18 cellular contexts compared by ENCODE assay signal in the genomic region with DNA sequence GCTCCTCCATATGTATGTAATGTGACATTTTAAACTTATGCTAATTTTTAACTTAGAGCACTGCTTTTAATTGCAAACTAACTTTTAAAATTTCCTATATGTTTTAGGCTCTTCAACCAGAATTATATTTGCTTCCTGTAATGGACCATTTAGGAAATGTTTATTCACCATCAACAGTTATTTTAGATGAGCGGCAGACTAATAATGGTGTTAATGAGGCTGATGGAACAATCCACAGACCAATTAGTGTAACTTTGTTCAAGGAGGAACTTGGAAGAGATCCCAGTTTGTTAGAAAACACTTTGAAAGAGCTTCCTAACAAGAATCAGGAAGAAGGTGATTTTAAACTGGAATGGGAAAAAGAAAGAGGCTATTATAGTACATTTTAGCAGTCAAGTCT. TPM values are rescaled to one million over a fixed set of nuclear protein-coding genes. Genes with fewer than 3 reads are reported as not detected.
DNase-seq lines count a peak whose midpoint lies in the region; TF ChIP-seq lines count a peak whose summit lies in the region.
"Had no signal": no experiment of that assay in that cellular context is flagged by ENCODE, and none has a peak within 500 bp of the region (broad histone marks: within the 10 kb centered on the region; RNA-seq: fewer than 3 reads in every experiment).

No MANE protein-coding gene starts in this region.

- no peak overlapping the region for H2AFZ ChIP-seq in osteoblast (ENCODE audit: low read length)

- H3K4me1 ChIP-seq in osteoblast (ENCODE audit: insufficient read depth, low read length) = no peaks in the 10 kb centered on the region
- H3K4me1 ChIP-seq: Peyer's patch had no signal

- no peaks in the 10 kb centered on the region for H3K27me3 ChIP-seq in osteoblast (ENCODE audit: insufficient read depth, low read length)
- H3K27me3 ChIP-seq: Peyer's patch had no signal

- no peaks in the 10 kb centered on the region for H3K9me3 ChIP-seq in osteoblast (ENCODE audit: low read depth, low read length)
- H3K9me3 ChIP-seq: Peyer's patch had no signal

- no peak for TF ChIP-seq CTCF in osteoblast (IDR thresholded peaks at IDR 0.05; ENCODE audit: extremely low read depth, low read depth, low read length)

- no peak overlapping the region for H3K4me2 ChIP-seq in osteoblast (ENCODE audit: insufficient read depth, low read length)

- H4K20me1 ChIP-seq in osteoblast (ENCODE audit: insufficient read depth, low read length) = no peaks in the 10 kb centered on the region

- no peak overlapping the region for H3K4me3 ChIP-seq in osteoblast (ENCODE audit: insufficient read depth, low read length)
- H3K4me3 ChIP-seq: Peyer's patch had no signal

- H3K27ac ChIP-seq in osteoblast (ENCODE audit: low read depth, low read length) = no peak overlapping the region
- no peak overlapping the region for H3K27ac ChIP-seq in substantia nigra (ENCODE audit: low read depth, low read length, poor library complexity, severe bottlenecking)
- H3K27ac ChIP-seq: 22Rv1, Peyer's patch had no signal

- peak; percentile 15 for DNase-seq in DMS 273 (lab: John Stamatoyannopoulos, UW; ENCODE audit: unreplicated experiment)
- no peak for DNase-seq in DMS 273 treated with DMSO at 0.1 percent for 48 hours (lab: John Stamatoyannopoulos, UW)
- DNase-seq in NCI-H1105 treated with DMSO at 0.1 percent for 48 hours (lab: John Stamatoyannopoulos, UW) = peak; percentile 93
- DNase-seq in astrocyte of the hippocampus (ENCODE audit: low read depth, low spot score) = peak; percentile 17
- peak; percentile 69 for DNase-seq in osteoblast (ENCODE audit: insufficient read length, low spot score, missing footprints)
- DNase-seq in EL = no peak
- DNase-seq in SIG-M5 treated with dmso at 0.1 percent for 504 hours (lab: John Stamatoyannopoulos, UW; ENCODE audit: unreplicated experiment) = no peak
- DNase-seq in substantia nigra (lab: John Stamatoyannopoulos, UW) = no peak
- DNase-seq: Calu3; CD4-positive, CD25-positive, alpha-beta regulatory T cell; H7; NCI-H1436 treated with DMSO at 0.1 percent for 48 hours; NCI-H2081 treated with DMSO at 0.1 percent for 48 hours; NCI-H2227 treated with DMSO at 0.1 percent for 48 hours; NCI-H510A treated with DMSO at 0.1 percent for 48 hours; Peyer's patch had no signal

- no peaks in the 10 kb centered on the region for H3K79me2 ChIP-seq in osteoblast (ENCODE audit: insufficient read depth, low read length)

- H3K36me3 ChIP-seq in osteoblast (ENCODE audit: insufficient read depth, low read length) = no peaks in the 10 kb centered on the region
- H3K36me3 ChIP-seq: Peyer's patch had no signal

RNA-seq across cellular contexts. Expression of gene GNG5, which starts 19.4 kb away (rescaled TPM):
- total RNA-seq in osteoblast = 23.5 and 23.6 TPM in 2 replicates

RNA-seq across cellular contexts. Expression of gene SPATA1, which starts 19.6 kb away (rescaled TPM):
- 1.8 and 2.1 TPM in 2 replicates for total RNA-seq in osteoblast
- total RNA-seq: SK-MEL-5 had no signal

RNA-seq across cellular contexts. Expression of gene RPF1, which starts 46.7 kb away (rescaled TPM):
- total RNA-seq in osteoblast = 29.3 and 35.4 TPM in 2 replicates

RNA-seq across cellular contexts. Expression of gene CTBS, which starts 48.5 kb away (rescaled TPM):
- 13.0 and 18.3 TPM in 2 replicates for total RNA-seq in osteoblast

Comparison
In these comparisons a context has a peak if more than half of its experiments do, and no peak if none do; other contexts are left out.
1. DNase-seq: peak in DMS 273 (single experiment), NCI-H1105 treated with DMSO at 0.1 percent for 48 hours (single experiment), astrocyte of the hippocampus (single experiment) and osteoblast (single experiment); none in DMS 273 treated with DMSO at 0.1 percent for 48 hours (single experiment), EL (single experiment), SIG-M5 treated with dmso at 0.1 percent for 504 hours (single experiment) and substantia nigra (0 of 49).